Comparison of ENCODE assay signal across 27 cellular contexts in genomic region chrX:31443654-31444053, GRCh38.
"Had no signal": no experiment of that assay in that cellular context is flagged by ENCODE, and none has a peak within 500 bp of the region (broad histone marks: within the 10 kb centered on the region; RNA-seq: fewer than 3 reads in every experiment).

No MANE protein-coding gene starts in this region.

- H3K27me3 ChIP-seq: heart right ventricle, hepatocyte, ovary, right atrium auricular region, spleen, testis, thyroid gland, transverse colon, upper lobe of left lung had no signal

- H2AFZ ChIP-seq: hepatocyte had no signal

- H3K79me2 ChIP-seq: hepatocyte had no signal

- FAIRE-seq: small intestine, urothelium cell line had no signal

- H3K9me3 ChIP-seq: heart right ventricle, left ventricle myocardium inferior, ovary, right atrium auricular region, spleen, testis, thyroid gland, transverse colon, upper lobe of left lung had no signal

- H3K36me3 ChIP-seq: heart right ventricle, left ventricle myocardium inferior, ovary, right atrium auricular region, spleen, thyroid gland, transverse colon, upper lobe of left lung had no signal

- H3K36me3 Mint-ChIP-seq: naive B cell; natural killer cell; stimulated activated memory B cell treated with anti-CD40 and anti-IgM and Interleukin-4, amounts not matched to agents 10 μg/mL and 1 μg/mL and 100 μg/mL, for 72 hours had no signal

- H3K4me3 Mint-ChIP-seq: mesothelial cell of epicardium; naive B cell; natural killer cell; nephron progenitor cell; stimulated activated memory B cell treated with anti-CD40 and anti-IgM and Interleukin-4, amounts not matched to agents 10 μg/mL and 1 μg/mL and 100 μg/mL, for 72 hours; stimulated activated naive CD8-positive, alpha-beta T cell treated with anti-CD3 and anti-CD28 coated beads, Interleukin-15, amount 100 ng/mL, for 72 hours had no signal

- H3K4me1 ChIP-seq: heart right ventricle, left ventricle myocardium inferior, right atrium auricular region, spleen, testis, thyroid gland, transverse colon, upper lobe of left lung had no signal

- H3K4me2 ChIP-seq: hepatocyte had no signal

- H3K27me3 Mint-ChIP-seq: naive B cell; progenitor cell of endocrine pancreas; stimulated activated memory B cell treated with anti-CD40 and anti-IgM and Interleukin-4, amounts not matched to agents 10 μg/mL and 1 μg/mL and 100 μg/mL, for 72 hours; stimulated activated naive CD8-positive, alpha-beta T cell treated with anti-CD3 and anti-CD28 coated beads, Interleukin-15, amount 100 ng/mL, for 72 hours had no signal

- ATAC-seq: heart right ventricle; natural killer cell; sciatic nerve; stimulated activated memory B cell treated with anti-CD40 and anti-IgM and Interleukin-4, amounts not matched to agents 10 μg/mL and 1 μg/mL and 100 μg/mL, for 72 hours; stimulated activated naive CD8-positive, alpha-beta T cell treated with anti-CD3 and anti-CD28 coated beads, Interleukin-15, amount 100 ng/mL, for 72 hours had no signal

- H3K4me3 ChIP-seq: heart right ventricle, hepatocyte, left ventricle myocardium inferior, lung, ovary, right atrium auricular region, spleen, testis, thyroid gland, transverse colon, upper lobe of left lung had no signal

- H3K4me1 Mint-ChIP-seq: naive B cell; natural killer cell; stimulated activated memory B cell treated with anti-CD40 and anti-IgM and Interleukin-4, amounts not matched to agents 10 μg/mL and 1 μg/mL and 100 μg/mL, for 72 hours; stimulated activated naive CD8-positive, alpha-beta T cell treated with anti-CD3 and anti-CD28 coated beads, Interleukin-15, amount 100 ng/mL, for 72 hours had no signal

- H3K9me3 Mint-ChIP-seq: natural killer cell; stimulated activated memory B cell treated with anti-CD40 and anti-IgM and Interleukin-4, amounts not matched to agents 10 μg/mL and 1 μg/mL and 100 μg/mL, for 72 hours; stimulated activated naive CD8-positive, alpha-beta T cell treated with anti-CD3 and anti-CD28 coated beads, Interleukin-15, amount 100 ng/mL, for 72 hours had no signal

- DNase-seq: heart right ventricle; islet precursor cell; left ventricle myocardium inferior; mesendoderm; naive B cell; natural killer cell; nephron progenitor cell; ovary; small intestine; spleen; stimulated activated CD4-positive, alpha-beta T cell treated with anti-CD3 and anti-CD28 coated beads, Interleukin-2, amount 100 ng/mL, for 48 hours; stimulated activated CD4-positive, alpha-beta T cell treated with anti-CD3 and anti-CD28 coated beads, Interleukin-4, amount 100 ng/mL, for 4 hours; stimulated activated CD8-positive, alpha-beta memory T cell treated with anti-CD3 and anti-CD28 coated beads, Interleukin-4, amount 100 ng/mL, for 48 hours; stimulated activated naive CD4-positive, alpha-beta T cell treated with Interleukin-2 at 50 U/mL for 16 hours; stimulated activated naive CD8-positive, alpha-beta T cell treated with anti-CD3 and anti-CD28 coated beads, Interleukin-15, amount 100 ng/mL, for 72 hours; testis; thyroid gland; transverse colon; upper lobe of left lung had no signal

- H3K27ac Mint-ChIP-seq: mesothelial cell of epicardium; natural killer cell; nephron progenitor cell; progenitor cell of endocrine pancreas; stimulated activated memory B cell treated with anti-CD40 and anti-IgM and Interleukin-4, amounts not matched to agents 10 μg/mL and 1 μg/mL and 100 μg/mL, for 72 hours; stimulated activated naive CD8-positive, alpha-beta T cell treated with anti-CD3 and anti-CD28 coated beads, Interleukin-15, amount 100 ng/mL, for 72 hours had no signal

- H3K27ac ChIP-seq: heart right ventricle, hepatocyte, left ventricle myocardium inferior, ovary, right atrium auricular region, spleen, testis, thyroid gland, transverse colon, upper lobe of left lung had no signal
